In the genomic region with DNA sequence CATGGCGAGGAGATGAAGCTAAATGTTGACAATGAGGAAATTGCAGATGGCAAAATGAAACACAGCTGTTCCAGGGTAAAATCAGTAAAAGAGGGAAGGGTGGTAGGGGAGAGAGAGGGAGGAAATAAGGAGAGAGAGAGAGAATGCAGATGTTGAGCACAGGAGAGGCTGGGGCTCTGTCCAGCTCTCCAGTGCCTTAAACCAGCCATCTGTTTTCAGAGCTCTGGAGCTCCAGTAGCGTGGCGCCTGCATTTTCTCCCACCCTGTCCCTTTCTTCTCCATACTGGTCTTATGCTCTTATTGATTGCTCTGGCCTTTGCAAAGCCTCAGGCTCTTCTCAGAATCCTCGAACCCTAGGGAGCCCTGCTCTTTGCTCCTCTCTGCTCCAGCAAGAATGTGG, we compare ENCODE assay signal across 33 cellular contexts. TPM values are rescaled to one million over a fixed set of nuclear protein-coding genes. Genes with fewer than 3 reads are reported as not detected.
"Had no signal": no experiment of that assay in that cellular context is flagged by ENCODE, and none has a peak within 500 bp of the region (broad histone marks: within the 10 kb centered on the region; RNA-seq: fewer than 3 reads in every experiment).

No MANE protein-coding gene starts in this region.

- H3K36me3 ChIP-seq: brain microvascular endothelial cell, heart left ventricle, neutrophil, right lobe of liver, transverse colon had no signal

- DNase-seq: activated CD4-positive, alpha-beta T cell treated with anti-CD3 and anti-CD28 coated beads for 48 hours; activated CD4-positive, alpha-beta T cell treated with anti-CD3 and anti-CD28 coated beads, Interleukin-2, amount 50 U/mL, for 48 hours; activated CD8-positive, alpha-beta memory T cell treated with anti-CD3 and anti-CD28 coated beads for 24 hours; activated effector memory CD4-positive, alpha-beta T cell treated with anti-CD3 and anti-CD28 coated beads, Interleukin-2, amount 50 U/mL, for 16 hours; activated naive CD4-positive, alpha-beta T cell treated with anti-CD3 and anti-CD28 coated beads, Interleukin-2, amount 10 ng/mL, durations not matched to agents 7 days and 5 days; activated T-cell treated with anti-CD3 and anti-CD28 coated beads, Interleukin-2, amount 50 U/mL, for 1 hour; amniotic stem cell; brain microvascular endothelial cell; dorsolateral prefrontal cortex; effector memory CD4-positive, alpha-beta T cell; erythroblast; heart left ventricle; mammary epithelial cell; right lobe of liver; stimulated activated CD4-positive, alpha-beta T cell treated with anti-CD3 and anti-CD28 coated beads, Interleukin-2, amount 100 ng/mL, for 48 hours; stimulated activated naive CD8-positive, alpha-beta T cell treated with anti-CD3 and anti-CD28 coated beads, Interleukin-15, Interleukin-2, amounts not matched to agents 100 U/mL and 50 U/mL, for 24 hours; testis; transverse colon had no signal

- H3K4me1 ChIP-seq: heart left ventricle, right lobe of liver, testis, transverse colon had no signal

- H3K4me3 ChIP-seq: coronary artery, dorsolateral prefrontal cortex, heart left ventricle, right lobe of liver, testis, transverse colon had no signal

- ATAC-seq: activated CD4-positive, CD25-positive, alpha-beta regulatory T cell treated with anti-CD3 and anti-CD28 coated beads, Interleukin-2, amount 50 U/mL, for 24 hours; heart left ventricle; stimulated activated naive CD8-positive, alpha-beta T cell treated with anti-CD3 and anti-CD28 coated beads, Interleukin-15, Interleukin-2, amounts not matched to agents 100 U/mL and 50 U/mL, for 24 hours had no signal

- H3K4me1 Mint-ChIP-seq: activated naive CD4-positive, alpha-beta T cell treated with anti-CD3 and anti-CD28 coated beads, Interleukin-2, amount 10 ng/mL, durations not matched to agents 7 days and 5 days; nephron had no signal

- H3K4me3 Mint-ChIP-seq: activated naive CD4-positive, alpha-beta T cell treated with anti-CD3 and anti-CD28 coated beads, Interleukin-2, amount 10 ng/mL, durations not matched to agents 7 days and 5 days; activated T-helper 1 cell treated with anti-CD3 and anti-CD28 coated beads, Interleukin-12 subunit alpha, Interleukin-12 subunit beta, Interleukin-2, Interleukin-4 antibody, amounts not matched to agents 30 ng/mL and 10 ng/mL and 1 ng/mL, durations not matched to agents 14 hours and 24 hours and 36 hours; nephron had no signal

- H3K36me3 Mint-ChIP-seq: activated naive CD4-positive, alpha-beta T cell treated with anti-CD3 and anti-CD28 coated beads, Interleukin-2, amount 10 ng/mL, durations not matched to agents 7 days and 5 days had no signal

- H3K27ac Mint-ChIP-seq: activated naive CD4-positive, alpha-beta T cell treated with anti-CD3 and anti-CD28 coated beads, Interleukin-2, amount 10 ng/mL, durations not matched to agents 7 days and 5 days; activated T-helper 1 cell treated with anti-CD3 and anti-CD28 coated beads, Interleukin-12 subunit alpha, Interleukin-12 subunit beta, Interleukin-2, Interleukin-4 antibody, amounts not matched to agents 30 ng/mL and 10 ng/mL and 1 ng/mL, durations not matched to agents 14 hours and 24 hours and 36 hours; nephron had no signal

- H3K27me3 ChIP-seq: brain microvascular endothelial cell, right lobe of liver, testis, transverse colon had no signal

- H3K9me3 Mint-ChIP-seq: activated naive CD4-positive, alpha-beta T cell treated with anti-CD3 and anti-CD28 coated beads, Interleukin-2, amount 10 ng/mL, durations not matched to agents 7 days and 5 days; activated T-helper 1 cell treated with anti-CD3 and anti-CD28 coated beads, Interleukin-12 subunit alpha, Interleukin-12 subunit beta, Interleukin-2, Interleukin-4 antibody, amounts not matched to agents 30 ng/mL and 10 ng/mL and 1 ng/mL, durations not matched to agents 14 hours and 24 hours and 36 hours had no signal

- H3K9me3 ChIP-seq: neutrophil, right lobe of liver, testis, transverse colon had no signal

RNA-seq across cellular contexts. Expression of a gene that starts 52.7 kb away (rescaled TPM):
- total RNA-seq: activated T-helper 1 cell treated with anti-CD3 and anti-CD28 coated beads, Interleukin-12 subunit alpha, Interleukin-12 subunit beta, Interleukin-2, Interleukin-4 antibody, amounts not matched to agents 30 ng/mL and 10 ng/mL and 1 ng/mL, durations not matched to agents 14 hours and 24 hours and 36 hours; astrocyte; cardiac septum; cerebellum; heart left ventricle; liver; mammary epithelial cell; mucosa of gallbladder; osteocyte; posterior vena cava; right lobe of liver; skeletal muscle tissue; T-helper 1 cell treated with Interleukin-12 subunit alpha and Interleukin-12 subunit beta and Interleukin-4 antibody, amounts not matched to agents 30 ng/mL and 1 ng/mL, for 36 hours; transverse colon; urinary bladder had no signal
- polyA plus RNA-seq: heart left ventricle, liver, mammary epithelial cell, urinary bladder had no signal
